Comparison of ENCODE assay signal across 8 cellular contexts in genomic region chr1:234579967-234580366, GRCh38. TPM values are rescaled to one million over a fixed set of nuclear protein-coding genes. Genes with fewer than 3 reads are reported as not detected.
DNase-seq lines count a peak whose midpoint lies in the region; ATAC-seq, FAIRE-seq and TF ChIP-seq lines count a peak whose summit lies in the region.

No MANE protein-coding gene starts in this region.

- H3K36me3 Mint-ChIP-seq in astrocyte (ENCODE audit: low read depth, unreplicated experiment), result no peaks in the 10 kb centered on the region
- H3K36me3 Mint-ChIP-seq in naive thymus-derived CD4-positive, alpha-beta T cell, result peaks cover 0 to 7% (median 0%) of the 10 kb centered on the region in 5 donors

- no peak overlapping the region for H2BK15ac ChIP-seq in mesendoderm (replicated peaks; ENCODE audit: low read depth)

- H3K9me3 ChIP-seq in astrocyte (ENCODE audit: insufficient read depth, low read depth, low read length), result no peaks in the 10 kb centered on the region
- H3K9me3 ChIP-seq in naive thymus-derived CD4-positive, alpha-beta T cell (ENCODE audit: control insufficient read depth in 2 of 3, low read length in 3 of 3), result no peaks in the 10 kb centered on the region

- no peak overlapping the region for H3K18ac ChIP-seq in mesendoderm (ENCODE audit: low read length)

- H2AFZ ChIP-seq in astrocyte (ENCODE audit: low read depth, low read length), result no peak overlapping the region

- H3K27ac Mint-ChIP-seq in astrocyte (ENCODE audit: unreplicated experiment), result no peak overlapping the region
- no peak overlapping the region for H3K27ac Mint-ChIP-seq in naive thymus-derived CD4-positive, alpha-beta T cell

- H3K4me2 ChIP-seq in astrocyte (ENCODE audit: low read length) (no peak overlapping the region), mesendoderm (ENCODE audit: low read length) (no peak overlapping the region)

- no peaks in the 10 kb centered on the region for H4K20me1 ChIP-seq in astrocyte (ENCODE audit: insufficient read depth, low read length)

- H3K9me3 Mint-ChIP-seq in astrocyte (ENCODE audit: unreplicated experiment), result no peaks in the 10 kb centered on the region
- H3K9me3 Mint-ChIP-seq in naive thymus-derived CD4-positive, alpha-beta T cell, result no peaks in the 10 kb centered on the region

- peaks cover 6% of the 10 kb centered on the region for H3K4me1 Mint-ChIP-seq in astrocyte (ENCODE audit: low read depth, unreplicated experiment)
- peaks cover 0 to 21% (median 0%) of the 10 kb centered on the region in 7 donors for H3K4me1 Mint-ChIP-seq in naive thymus-derived CD4-positive, alpha-beta T cell

- H3K4me3 ChIP-seq in GM12865 (ENCODE audit: low read depth, low read length) (no peak overlapping the region), astrocyte (ENCODE audit: insufficient read depth, low read depth, low read length) (no peak overlapping the region), mesendoderm (ENCODE audit: low read length) (no peak overlapping the region)
- no peak overlapping the region for H3K4me3 ChIP-seq in naive thymus-derived CD4-positive, alpha-beta T cell (ENCODE audit: low read length)

- TF ChIP-seq CTCF in GM12865 (IDR thresholded peaks at IDR 0.05; ENCODE audit: insufficient read depth, low read depth, low read length, missing control alignments) (peak; percentile 36), astrocyte (IDR thresholded peaks at IDR 0.05; ENCODE audit: insufficient read depth, low read depth, low read length) (peak; percentile 33)

- H4K8ac ChIP-seq in mesendoderm (ENCODE audit: low read depth, low read length), result no peak overlapping the region

- intact Hi-C loops in naive thymus-derived CD4-positive, alpha-beta T cell (cut with micrococcal nuclease), result no loop called here

- H3K27ac ChIP-seq in astrocyte (ENCODE audit: low read depth, low read length) (no peak overlapping the region), mesendoderm (ENCODE audit: low read depth, low read length) (no peak overlapping the region)
- H3K27ac ChIP-seq in naive thymus-derived CD4-positive, alpha-beta T cell (ENCODE audit: low read depth, low read length), result no peak overlapping the region

- no peak overlapping the region for H2BK5ac ChIP-seq in mesendoderm (ENCODE audit: low read length)

- H3K36me3 ChIP-seq in astrocyte (ENCODE audit: insufficient read depth, low read length), result no peaks in the 10 kb centered on the region
- no peaks in the 10 kb centered on the region for H3K36me3 ChIP-seq in naive thymus-derived CD4-positive, alpha-beta T cell (ENCODE audit: control insufficient read depth in 2 of 3, insufficient read depth in 3 of 3, low read length in 3 of 3)
- no peaks in the 10 kb centered on the region for H3K36me3 ChIP-seq in mesendoderm (ENCODE audit: control insufficient read depth, insufficient read depth, low read length)

- H3K79me2 ChIP-seq in astrocyte (ENCODE audit: insufficient read depth, low read length), result no peaks in the 10 kb centered on the region
- no peaks in the 10 kb centered on the region for H3K79me2 ChIP-seq in mesendoderm (ENCODE audit: control insufficient read depth, insufficient read depth, low read length)

- H3K27me3 ChIP-seq in astrocyte (ENCODE audit: insufficient read depth, low read length), result no peaks in the 10 kb centered on the region
- H3K27me3 ChIP-seq in naive thymus-derived CD4-positive, alpha-beta T cell (ENCODE audit: control insufficient read depth in 2 of 2, insufficient read depth in 2 of 2, low read length in 2 of 2), result no peaks in the 10 kb centered on the region
- no peaks in the 10 kb centered on the region for H3K27me3 ChIP-seq in mesendoderm (ENCODE audit: insufficient read depth, low read length, poor library complexity)

- CTCF ChIA-PET in naive thymus-derived CD4-positive, alpha-beta T cell (lab: Charles Lee), result no interaction called here

- ATAC-seq in naive thymus-derived CD4-positive, alpha-beta T cell, result peak; percentile 79
- no peak for ATAC-seq in HG02623 (IDR thresholded peaks at IDR 0.05; ENCODE audit: unreplicated experiment)
- no peak for ATAC-seq in GM19397 (IDR thresholded peaks at IDR 0.05; ENCODE audit: unreplicated experiment)

- H2BK120ac ChIP-seq in mesendoderm (ENCODE audit: low read depth, low read length), result no peak overlapping the region

- H3K9ac ChIP-seq in astrocyte (ENCODE audit: low read length) (no peak overlapping the region), mesendoderm (ENCODE audit: low read length) (no peak overlapping the region)

- H3K4me3 Mint-ChIP-seq in astrocyte (ENCODE audit: unreplicated experiment), result no peak overlapping the region
- H3K4me3 Mint-ChIP-seq in naive thymus-derived CD4-positive, alpha-beta T cell, result no peak overlapping the region

- no peak for FAIRE-seq in astrocyte (lab: Jason Lieb, UNC)

- H3K56ac ChIP-seq in mesendoderm (ENCODE audit: low read length), result no peak overlapping the region

- H3K79me1 ChIP-seq in mesendoderm (ENCODE audit: low read length), result no peaks in the 10 kb centered on the region

- peaks cover 7% of the 10 kb centered on the region for H3K27me3 Mint-ChIP-seq in astrocyte (ENCODE audit: low read depth, unreplicated experiment)
- peaks cover 0 to 6% (median 0%) of the 10 kb centered on the region in 5 donors for H3K27me3 Mint-ChIP-seq in naive thymus-derived CD4-positive, alpha-beta T cell

- no peak overlapping the region for H3K4ac ChIP-seq in mesendoderm (ENCODE audit: low read depth, low read length)

- DNase-seq in GM12865 (ENCODE audit: low read depth), result no peak
- peak; percentile 69 to 73 for DNase-seq in Kasumi-1 (lab: John Stamatoyannopoulos, UW)
- no peak for DNase-seq in astrocyte (ENCODE audit: low read depth)
- peak in 2 of 9 donors; percentile 18 to 20 for DNase-seq in naive thymus-derived CD4-positive, alpha-beta T cell
- no peak for DNase-seq in NCI-H526 (lab: John Stamatoyannopoulos, UW)
- DNase-seq in mesendoderm, result no peak

- H4K5ac ChIP-seq in mesendoderm (ENCODE audit: low read length), result no peak overlapping the region

- POLR2A ChIA-PET in naive thymus-derived CD4-positive, alpha-beta T cell (lab: Charles Lee), result no interaction called here

- no peak overlapping the region for H2AK5ac ChIP-seq in mesendoderm (ENCODE audit: low read length)

- no peak overlapping the region for H3K23ac ChIP-seq in mesendoderm (ENCODE audit: low read length)

- H3K4me1 ChIP-seq in astrocyte (ENCODE audit: insufficient read depth, low read length), result peaks cover 6% of the 10 kb centered on the region
- H3K4me1 ChIP-seq in naive thymus-derived CD4-positive, alpha-beta T cell (ENCODE audit: control insufficient read depth in 2 of 2, insufficient read depth in 2 of 2, low read length in 2 of 2), result no peaks in the 10 kb centered on the region
- no peaks in the 10 kb centered on the region for H3K4me1 ChIP-seq in mesendoderm (ENCODE audit: control insufficient read depth, low read depth, low read length)

RNA-seq across cellular contexts. Expression of gene IRF2BP2, which starts 30.0 kb away (rescaled TPM):
- total RNA-seq in astrocyte, result 122 and 126 TPM in 2 replicates
- 100 to 1,000 TPM; 150 to 413 (median 173) TPM for total RNA-seq in naive thymus-derived CD4-positive, alpha-beta T cell
- 10 to 100 TPM; 28.7 to 35.6 TPM for polyA plus RNA-seq in naive thymus-derived CD4-positive, alpha-beta T cell
- polyA plus RNA-seq in mesendoderm (2013, experiment 1 of 2), result 26.4 TPM
- 26.7 TPM for polyA plus RNA-seq in mesendoderm (2013, experiment 2 of 2)

Comparison
In these comparisons a context has a peak if more than half of its experiments do, and no peak if none do; other contexts are left out.
1. DNase-seq: peak in Kasumi-1 (2 of 2); none in GM12865 (single experiment), astrocyte (single experiment), NCI-H526 (0 of 2) and mesendoderm (single experiment).